ENCODE assay signal across 8 cellular contexts in the genomic region with DNA sequence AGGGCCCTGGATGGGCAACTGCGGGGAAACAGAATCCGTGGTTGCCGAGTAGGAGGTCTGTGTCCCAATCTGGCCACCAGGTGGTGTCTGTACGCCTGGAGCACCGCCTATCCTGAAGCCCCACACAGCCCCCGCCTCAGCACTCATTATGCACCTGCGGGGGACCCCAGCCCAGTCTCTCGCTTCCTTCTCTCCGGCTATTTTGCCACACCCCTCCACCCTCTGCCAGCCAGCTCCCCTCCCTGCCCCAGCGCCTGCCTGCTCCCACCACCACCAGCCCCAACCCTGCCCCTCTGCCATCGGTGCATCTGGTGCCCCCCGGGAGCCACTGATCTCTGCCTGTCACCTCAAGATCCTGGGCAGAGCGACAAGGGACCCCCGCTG. TPM values are rescaled to one million over a fixed set of nuclear protein-coding genes. Genes with fewer than 3 reads are reported as not detected.
DNase-seq lines count a peak whose midpoint lies in the region; ATAC-seq and TF ChIP-seq lines count a peak whose summit lies in the region.

No MANE protein-coding gene starts in this region.

- 0 out of 2 replicates have a peak overlapping the region, but pooled peaks have one; percentile 23 for H3K9ac ChIP-seq in DND-41 (ENCODE audit: low read depth, low read length)

- H3K9me3 Mint-ChIP-seq in endothelial cell (ENCODE audit: unreplicated experiment) = no peaks in the 10 kb centered on the region
- no peaks in the 10 kb centered on the region for H3K9me3 Mint-ChIP-seq in natural killer cell treated with Interleukin-12 subunit alpha and Interleukin-12 subunit beta and Interleukin-15 and Interleukin-18, amount 100 ng/mL, for 72 hours

- H3K27me3 ChIP-seq in DND-41 (ENCODE audit: insufficient read depth, low read length, poor library complexity) (peaks cover 23% of the 10 kb centered on the region), upper lobe of left lung (peaks cover 2 to 40% (median 26%) of the 10 kb centered on the region in 4 donors)

- H3K27ac Mint-ChIP-seq in endothelial cell (ENCODE audit: unreplicated experiment) = no peak overlapping the region
- H3K27ac Mint-ChIP-seq in natural killer cell treated with Interleukin-12 subunit alpha and Interleukin-12 subunit beta and Interleukin-15 and Interleukin-18, amount 100 ng/mL, for 72 hours = no peak overlapping the region

- H3K4me1 ChIP-seq in DND-41 (ENCODE audit: insufficient read depth, low read length) (peaks cover 13% of the 10 kb centered on the region), upper lobe of left lung (peaks cover 31 to 53% (median 33%) of the 10 kb centered on the region in 4 donors)

- no peaks in the 10 kb centered on the region for H3K79me2 ChIP-seq in DND-41 (ENCODE audit: insufficient read depth, low read length)

- H3K4me3 ChIP-seq in DND-41 (ENCODE audit: low read depth in 1 of 2, low read length in 2 of 2) (no peak overlapping the region), upper lobe of left lung (no peak overlapping the region)

- peak; percentile 78 for DNase-seq in DND-41
- DNase-seq in HT1080 (ENCODE audit: low read depth) = peak; percentile 56
- DNase-seq in NOMO-1 (lab: John Stamatoyannopoulos, UW; ENCODE audit: unreplicated experiment in 2 of 2) = peak; percentile 37 to 69
- DNase-seq in activated CD8-positive, alpha-beta memory T cell treated with anti-CD3 and anti-CD28 coated beads for 4 hours (ENCODE audit: low read depth in 2 of 2) = peak; percentile 47 to 51
- peak; percentile 71 for DNase-seq in endothelial cell (ENCODE audit: low spot score)
- no peak for DNase-seq in natural killer cell treated with Interleukin-12 subunit alpha and Interleukin-12 subunit beta and Interleukin-15 and Interleukin-18, amount 100 ng/mL, for 72 hours (ENCODE audit: low spot score)
- peak; percentile 65 to 73 for DNase-seq in upper lobe of left lung

- 2 to 6% methylated on average over 14 of the region's 14 CpGs for WGBS in upper lobe of left lung, 2 donors

- TF ChIP-seq EP300 in upper lobe of left lung (IDR thresholded peaks at IDR 0.05) = no peak

- H3K4me1 Mint-ChIP-seq in endothelial cell (ENCODE audit: unreplicated experiment) = peaks cover 18% of the 10 kb centered on the region
- H3K4me1 Mint-ChIP-seq in natural killer cell treated with Interleukin-12 subunit alpha and Interleukin-12 subunit beta and Interleukin-15 and Interleukin-18, amount 100 ng/mL, for 72 hours (ENCODE audit: low read depth in 2 of 2) = peaks cover 37% of the 10 kb centered on the region in 2 donors

- peak overlapping the region; percentile 52 for H3K4me2 ChIP-seq in DND-41 (ENCODE audit: insufficient read depth, low read length)

- no peak overlapping the region for H3K4me3 Mint-ChIP-seq in endothelial cell (ENCODE audit: unreplicated experiment)
- H3K4me3 Mint-ChIP-seq in natural killer cell treated with Interleukin-12 subunit alpha and Interleukin-12 subunit beta and Interleukin-15 and Interleukin-18, amount 100 ng/mL, for 72 hours = no peak overlapping the region

- no peaks in the 10 kb centered on the region; the same call in 1 of the 2 replicates for H4K20me1 ChIP-seq in DND-41 (ENCODE audit: insufficient read depth, low read length)

- TF ChIP-seq POLR2A in upper lobe of left lung (IDR thresholded peaks at IDR 0.05) = no peak

- no peaks in the 10 kb centered on the region for H3K9me3 ChIP-seq in DND-41 (ENCODE audit: insufficient read depth, low read length, severe bottlenecking)
- no peaks in the 10 kb centered on the region for H3K9me3 ChIP-seq in upper lobe of left lung

- H3K27me3 Mint-ChIP-seq in endothelial cell (ENCODE audit: unreplicated experiment) = peaks cover 39% of the 10 kb centered on the region
- H3K27me3 Mint-ChIP-seq in natural killer cell treated with Interleukin-12 subunit alpha and Interleukin-12 subunit beta and Interleukin-15 and Interleukin-18, amount 100 ng/mL, for 72 hours = peaks cover 49 to 53% of the 10 kb centered on the region in 2 donors

- peaks cover 15% of the 10 kb centered on the region for H3K36me3 Mint-ChIP-seq in endothelial cell (ENCODE audit: low read depth, unreplicated experiment)
- H3K36me3 Mint-ChIP-seq in natural killer cell treated with Interleukin-12 subunit alpha and Interleukin-12 subunit beta and Interleukin-15 and Interleukin-18, amount 100 ng/mL, for 72 hours = no peaks in the 10 kb centered on the region

- peak; percentile 91 for TF ChIP-seq CTCF in DND-41 (IDR thresholded peaks at IDR 0.05; ENCODE audit: borderline replicate concordance, extremely low read depth, low read length, poor library complexity, severe bottlenecking)
- peak; percentile 51 for TF ChIP-seq CTCF in endothelial cell (IDR thresholded peaks at IDR 0.05; ENCODE audit: unreplicated experiment)
- TF ChIP-seq CTCF in upper lobe of left lung (IDR thresholded peaks at IDR 0.05) = peak; percentile 60 to 71 (median 70)

- ATAC-seq in DND-41 (ENCODE audit: insufficient read depth, low read depth) (peak; percentile 85), upper lobe of left lung (ENCODE audit: low FRiP score in 2 of 2) (peak; percentile 59 to 64), GM18861 (IDR thresholded peaks at IDR 0.05; ENCODE audit: unreplicated experiment) (no peak)
- ATAC-seq in natural killer cell treated with Interleukin-12 subunit alpha and Interleukin-12 subunit beta and Interleukin-15 and Interleukin-18, amount 100 ng/mL, for 72 hours = peak; percentile 49 to 65

- H3K27ac ChIP-seq in DND-41 (ENCODE audit: low read length) (no peak overlapping the region), upper lobe of left lung (no peak overlapping the region)

- H3K36me3 ChIP-seq in DND-41 (ENCODE audit: insufficient read depth, low read length) = no peaks in the 10 kb centered on the region
- peaks cover 0 to 26% (median 11%) of the 10 kb centered on the region in 4 donors for H3K36me3 ChIP-seq in upper lobe of left lung

- peak overlapping the region; percentile 72 for H2AFZ ChIP-seq in DND-41 (ENCODE audit: low read depth, low read length)

RNA-seq across cellular contexts. Expression of gene NXPH4, which starts 2.2 kb away (rescaled TPM):
- total RNA-seq in HT1080 (2014; rRNA removed; shearing (Covaris generic)) = 11.9 and 17.1 TPM in 2 replicates
- polyA plus RNA-seq in HT1080 (2015; cell fraction: cytosol; rRNA removed) = 15.5 and 15.9 TPM in 2 replicates
- 8.8 and 9.3 TPM in 2 replicates for polyA plus RNA-seq in HT1080 (2015; cell fraction: nucleus; rRNA removed)
- total RNA-seq in endothelial cell (ENCODE audit: unreplicated experiment) = not detected
- total RNA-seq in natural killer cell treated with Interleukin-12 subunit alpha and Interleukin-12 subunit beta and Interleukin-15 and Interleukin-18, amount 100 ng/mL, for 72 hours = under 1 TPM in 1 of 2 donors, not detected in 1; 0.73 TPM
- total RNA-seq in upper lobe of left lung = under 1 TPM in 3 of 6 donors, not detected in 3; 0.20 to 0.94 (median 0.22) TPM

RNA-seq across cellular contexts. Expression of gene SHMT2, which starts 15.1 kb away (rescaled TPM):
- 263 and 293 TPM in 2 replicates for total RNA-seq in HT1080 (2014; rRNA removed; shearing (Covaris generic))
- polyA plus RNA-seq in HT1080 (2015; cell fraction: cytosol; rRNA removed) = 324 and 347 TPM in 2 replicates
- 477 and 488 TPM in 2 replicates for polyA plus RNA-seq in HT1080 (2015; cell fraction: nucleus; rRNA removed)
- total RNA-seq in endothelial cell (ENCODE audit: unreplicated experiment) (63.3 TPM), upper lobe of left lung (10 to 100 TPM; 37.9 to 92.0 (median 52.0) TPM)
- 100 to 1,000 TPM; 262 to 355 TPM for total RNA-seq in natural killer cell treated with Interleukin-12 subunit alpha and Interleukin-12 subunit beta and Interleukin-15 and Interleukin-18, amount 100 ng/mL, for 72 hours

RNA-seq across cellular contexts. Expression of gene STAC3, which starts 36.6 kb away (rescaled TPM):
- total RNA-seq in HT1080 (2014; rRNA removed; shearing (Covaris generic)) = 0.10 and 0.27 TPM in 2 replicates
- 0.52 and 0.65 TPM in 2 replicates for polyA plus RNA-seq in HT1080 (2015; cell fraction: cytosol; rRNA removed)
- 0.72 and 1.9 TPM in 2 replicates for polyA plus RNA-seq in HT1080 (2015; cell fraction: nucleus; rRNA removed)
- 3.3 TPM for total RNA-seq in endothelial cell (ENCODE audit: unreplicated experiment)
- 1 to 10 TPM; 2.5 to 6.1 TPM for total RNA-seq in natural killer cell treated with Interleukin-12 subunit alpha and Interleukin-12 subunit beta and Interleukin-15 and Interleukin-18, amount 100 ng/mL, for 72 hours
- total RNA-seq in upper lobe of left lung = 10 to 100 TPM in 1 of 6 donors, 1 to 10 TPM in 5; 4.3 to 10.5 (median 5.6) TPM
